ENCODE assay signal across 8 cellular contexts in genomic region chrX:49002091-49002935, GRCh38. TPM values are rescaled to one million over a fixed set of nuclear protein-coding genes. Genes with fewer than 3 reads are reported as not detected.
DNase-seq lines count a peak whose midpoint lies in the region; ATAC-seq and TF ChIP-seq lines count a peak whose summit lies in the region.

GRIPAP1 (minus strand) TSS chrX:49002264; CDS start chrX:49002229, 35 bp downstream.

- peak; percentile 74 for ATAC-seq in GM19324 (IDR thresholded peaks at IDR 0.05; ENCODE audit: low FRiP score, unreplicated experiment)
- ATAC-seq in HG03521 (IDR thresholded peaks at IDR 0.05; ENCODE audit: unreplicated experiment), result peak; percentile 86

- H3K27me3 ChIP-seq in BLaER1 (peaks cover 17% of the 10 kb centered on the region; the same call in 1 of the 2 replicates), liver (ENCODE audit: control insufficient read depth in 4 of 4, insufficient read depth in 4 of 4, low read length in 3 of 4) (no peaks in the 10 kb centered on the region)

- TF ChIP-seq RAD21 in liver (IDR thresholded peaks at IDR 0.05), result no peak

- DNase-seq in NCI-H774 (lab: John Stamatoyannopoulos, UW), result peak; percentile 80
- DNase-seq in activated CD4-positive, alpha-beta T cell treated with anti-CD3 and anti-CD28 coated beads, Interleukin-2, amount 50 U/mL, for 4 hours, result peak; percentile 71 to 75
- DNase-seq in dermis microvascular lymphatic vessel endothelial cell (ENCODE audit: low read depth in 2 of 2), result peak; percentile 88
- peak; percentile 79 for DNase-seq in stimulated activated CD4-positive, alpha-beta T cell treated with anti-CD3 and anti-CD28 coated beads, Interleukin-4, amount 100 ng/mL, for 24 hours

- peak within 1 kb of the TSS; percentile 78 for H3K4me3 ChIP-seq in BLaER1
- H3K4me3 ChIP-seq in liver (ENCODE audit: low read depth in 1 of 3, low read length in 3 of 3), result peak within 1 kb of the TSS; percentile 58 to 97 (median 71)

- H3K9me3 ChIP-seq in BLaER1 (peaks cover 5% of the 10 kb centered on the region; the same call in 1 of the 2 replicates), liver (ENCODE audit: control insufficient read depth in 4 of 4, low read length in 3 of 4) (no peaks in the 10 kb centered on the region)

- H3K27ac ChIP-seq in BLaER1 (peak within 1 kb of the TSS; percentile 97), liver (ENCODE audit: low read depth in 1 of 2, low read length in 2 of 2) (peak within 1 kb of the TSS; percentile 74)

- peak within 1 kb of the TSS; percentile 92 for H3K9ac ChIP-seq in BLaER1
- H3K9ac ChIP-seq in liver (ENCODE audit: low read depth in 1 of 2, low read length in 2 of 2), result peak within 1 kb of the TSS; percentile 58 to 93

- H3K4me2 ChIP-seq in BLaER1, result peak within 1 kb of the TSS; percentile 72

- H3K36me3 ChIP-seq in BLaER1 (peaks cover 26% of the 10 kb centered on the region), liver (ENCODE audit: control insufficient read depth in 4 of 4, insufficient read depth in 3 of 4, low read depth in 1 of 4, low read length in 3 of 4) (peaks cover 3 to 6% (median 4%) of the 10 kb centered on the region in 4 donors)

- TF ChIP-seq CTCF in liver (IDR thresholded peaks at IDR 0.05; ENCODE audit: low read depth, low read length, missing input control), result no peak

- 1% methylated on average over 38 of the region's 38 CpGs for WGBS in liver

- H4K20me1 ChIP-seq in BLaER1, result peaks cover 38% of the 10 kb centered on the region

- H3K4me1 ChIP-seq in BLaER1 (peaks cover 8% of the 10 kb centered on the region; the same call in 1 of the 2 replicates), liver (ENCODE audit: control insufficient read depth in 4 of 4, insufficient read depth in 4 of 4, low read length in 3 of 4) (peaks cover 1 to 8% (median 5%) of the 10 kb centered on the region in 4 donors)

TF ChIP-seq in liver, 16 proteins besides CTCF, POLR2A, EP300 and RAD21:
- TF ChIP-seq EGR1 (IDR thresholded peaks at IDR 0.05; ENCODE audit: low read depth in 2 of 2) (peak in 1 of 2 donors; percentile 8), ATF3 (IDR thresholded peaks at IDR 0.05) (no peak), JUND (IDR thresholded peaks at IDR 0.05) (no peak), MAX (IDR thresholded peaks at IDR 0.05) (peak; percentile 18), FOXA2 (IDR thresholded peaks at IDR 0.05) (no peak), ZBTB33 (IDR thresholded peaks at IDR 0.05) (no peak), FOXA1 (IDR thresholded peaks at IDR 0.05) (no peak), SP1 (IDR thresholded peaks at IDR 0.05) (peak; percentile 30), HNF4G (IDR thresholded peaks at IDR 0.05) (no peak), GABPA (IDR thresholded peaks at IDR 0.05 in 1 of 2, conservative IDR thresholded peaks at IDR 0.05 in 1 of 2) (peak in 1 of 2 donors; percentile 28), REST (IDR thresholded peaks at IDR 0.05) (no peak), HNF4A (conservative IDR thresholded peaks at IDR 0.05) (no peak), YY1 (IDR thresholded peaks at IDR 0.05) (peak; percentile 94), RXRA (IDR thresholded peaks at IDR 0.05) (peak in 1 of 2 donors; percentile 10), TAF1 (conservative IDR thresholded peaks at IDR 0.05) (peak; percentile 79), NR2F2 (IDR thresholded peaks at IDR 0.05) (no peak)

RNA-seq across cellular contexts. Expression of gene GRIPAP1, which starts in this region (rescaled TPM):
- total RNA-seq in dermis microvascular lymphatic vessel endothelial cell (10.9 and 15.7 TPM in 2 replicates), liver (10 to 100 TPM; 14.1 to 21.3 TPM)
- 10 to 100 TPM; 15.4 to 17.3 TPM for polyA plus RNA-seq in liver

Comparison
In these comparisons a context has a peak if more than half of its experiments do, and no peak if none do; other contexts are left out.
1. Peak in every context shown above with its lines: DNase-seq, ATAC-seq, H3K4me3 ChIP-seq and H3K27ac ChIP-seq.